In genomic region chr19:49056101-49056901, GRCh38 we compare ENCODE assay signal across 8 cellular contexts. TPM values are rescaled to one million over a fixed set of nuclear protein-coding genes. Genes with fewer than 3 reads are reported as not detected.
A peak's percentile ranks its signal among the peaks of the same experiment; 100 is the strongest.
DNase-seq lines count a peak whose midpoint lies in the region; ATAC-seq and TF ChIP-seq lines count a peak whose summit lies in the region.

No MANE protein-coding gene starts in this region.

- H3K27ac ChIP-seq in subcutaneous abdominal adipose tissue (ENCODE audit: low read depth, low read length): no peak overlapping the region

- no peaks in the 10 kb centered on the region for H3K9me3 ChIP-seq in mucosa of stomach (ENCODE audit: control insufficient read depth, low read length)
- no peaks in the 10 kb centered on the region for H3K9me3 ChIP-seq in subcutaneous abdominal adipose tissue (ENCODE audit: control insufficient read depth in 5 of 5, low read length in 5 of 5)

- H3K27me3 ChIP-seq in mucosa of stomach (ENCODE audit: control insufficient read depth, insufficient read depth, low read length): peaks cover 39% of the 10 kb centered on the region
- H3K27me3 ChIP-seq in subcutaneous abdominal adipose tissue (ENCODE audit: control insufficient read depth in 5 of 5, insufficient read depth in 4 of 5, low read length in 5 of 5): peaks cover 2 to 29% (median 19%) of the 10 kb centered on the region in 5 donors

- ATAC-seq in HG02840 (IDR thresholded peaks at IDR 0.05; ENCODE audit: low FRiP score, unreplicated experiment): no peak

- H3K9ac ChIP-seq in mucosa of stomach (ENCODE audit: low read length) (peak overlapping the region; percentile 25), subcutaneous abdominal adipose tissue (ENCODE audit: low read length in 5 of 5) (peak overlapping the region in 4 of 5 donors; percentile 51 to 74 (median 57))

- TF ChIP-seq POLR2A in NB4 (IDR thresholded peaks at IDR 0.05; ENCODE audit: extremely low read depth, insufficient read length): no peak

- peak; percentile 44 for DNase-seq in NCI-H1105 treated with DMSO at 0.1 percent for 48 hours (lab: John Stamatoyannopoulos, UW)
- DNase-seq in NCI-H1105 (lab: John Stamatoyannopoulos, UW): no peak
- peak; percentile 79 for DNase-seq in NB4 (ENCODE audit: low read depth)
- DNase-seq in activated CD8-positive, alpha-beta memory T cell treated with anti-CD3 and anti-CD28 coated beads, Interleukin-2, amount 50 U/mL, for 48 hours: peak; percentile 76
- no peak for DNase-seq in epithelial cell of proximal tubule (ENCODE audit: low read depth)

- no peaks in the 10 kb centered on the region for H3K36me3 ChIP-seq in mucosa of stomach (ENCODE audit: control insufficient read depth, insufficient read depth, low read length)
- H3K36me3 ChIP-seq in subcutaneous abdominal adipose tissue (ENCODE audit: control insufficient read depth in 5 of 5, insufficient read depth in 5 of 5, low read length in 5 of 5): no peaks in the 10 kb centered on the region

- peak; percentile 57 for TF ChIP-seq CTCF in NB4 (IDR thresholded peaks at IDR 0.05; ENCODE audit: low read depth, low read length)
- TF ChIP-seq CTCF in epithelial cell of proximal tubule (conservative IDR thresholded peaks at IDR 0.05; ENCODE audit: low read depth, low read length): peak; percentile 39

- no peak overlapping the region for H3K4me3 ChIP-seq in NB4 (ENCODE audit: low read depth, low read length)
- H3K4me3 ChIP-seq in epithelial cell of proximal tubule (ENCODE audit: low read depth, low read length): peak overlapping the region; percentile 60
- peak overlapping the region; percentile 33 for H3K4me3 ChIP-seq in mucosa of stomach (ENCODE audit: low read length)
- peak overlapping the region; percentile 60 to 76 (median 66) for H3K4me3 ChIP-seq in subcutaneous abdominal adipose tissue (ENCODE audit: low read depth in 1 of 5, low read length in 5 of 5)

- H3K4me1 ChIP-seq in mucosa of stomach (ENCODE audit: control insufficient read depth, insufficient read depth, low read length): peaks cover 24% of the 10 kb centered on the region
- H3K4me1 ChIP-seq in subcutaneous abdominal adipose tissue (ENCODE audit: control insufficient read depth in 5 of 5, insufficient read depth in 5 of 5, low read length in 5 of 5): peaks cover 0 to 25% (median 20%) of the 10 kb centered on the region in 5 donors

RNA-seq across cellular contexts. Expression of gene CGB7, which starts 1.2 kb away (rescaled TPM):
- 0.36 and 1.8 TPM in 2 replicates for total RNA-seq in epithelial cell of proximal tubule

RNA-seq across cellular contexts. Expression of gene CGB8, which starts 7.4 kb away (rescaled TPM):
- total RNA-seq in epithelial cell of proximal tubule: 1.2 TPM in 2 replicates

RNA-seq across cellular contexts. Expression of gene NTF4, which starts 8.3 kb away (rescaled TPM):
- 0.22 and 1.3 TPM in 2 replicates for total RNA-seq in epithelial cell of proximal tubule

RNA-seq across cellular contexts. Expression of gene CGB5, which starts 12.7 kb away (rescaled TPM):
- not detected in 2 replicates for total RNA-seq in epithelial cell of proximal tubule

RNA-seq across cellular contexts. Expression of gene KCNA7, which starts 16.2 kb away (rescaled TPM):
- total RNA-seq in epithelial cell of proximal tubule: not detected in 2 replicates

Comparison
In these comparisons a context has a peak if more than half of its experiments do, and no peak if none do; other contexts are left out.
1. DNase-seq: peak in NCI-H1105 treated with DMSO at 0.1 percent for 48 hours (single experiment), NB4 (single experiment) and activated CD8-positive, alpha-beta memory T cell treated with anti-CD3 and anti-CD28 coated beads, Interleukin-2, amount 50 U/mL, for 48 hours (single experiment); none in NCI-H1105 (single experiment) and epithelial cell of proximal tubule (single experiment).